In the genomic region with DNA sequence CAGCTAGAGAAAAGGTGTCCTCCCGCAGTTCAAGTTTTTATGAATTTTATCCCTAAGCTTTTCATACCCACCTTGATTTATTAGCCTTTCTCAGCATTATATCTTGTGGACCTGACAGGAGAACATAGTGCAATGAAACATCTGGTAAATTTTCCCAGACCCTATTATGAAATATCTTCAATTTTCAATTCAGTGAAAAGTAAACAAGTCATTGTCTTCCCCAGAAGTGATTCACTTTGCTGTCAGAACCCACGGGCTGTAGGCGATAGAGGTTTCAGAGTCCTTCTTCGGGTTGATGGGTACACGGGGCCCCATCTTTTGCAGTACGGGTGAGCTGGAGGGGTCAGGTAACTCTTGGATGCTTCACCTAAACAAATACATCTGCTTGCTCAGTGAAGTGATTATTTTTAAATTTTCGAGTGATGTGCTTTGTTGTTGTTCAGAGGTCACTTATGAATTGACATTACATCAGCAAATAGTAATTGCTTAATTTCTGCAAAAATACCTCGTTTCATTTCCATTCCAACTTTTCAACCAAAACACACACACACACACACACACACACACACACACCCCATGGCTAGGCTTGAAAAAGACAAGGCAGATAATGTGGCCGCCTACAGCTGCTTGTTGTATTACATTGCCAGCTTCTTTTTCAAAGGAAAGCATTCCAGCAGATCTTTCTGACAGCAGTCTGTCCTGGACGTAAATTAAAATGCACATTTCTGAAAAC, we compare ENCODE assay signal across 12 cellular contexts.
DNase-seq lines count a peak whose midpoint lies in the region; ATAC-seq and TF ChIP-seq lines count a peak whose summit lies in the region.
"Had no signal": no experiment of that assay in that cellular context is flagged by ENCODE, and none has a peak within 500 bp of the region (broad histone marks: within the 10 kb centered on the region; RNA-seq: fewer than 3 reads in every experiment).

No MANE protein-coding gene starts in this region.

- H4K20me1 ChIP-seq in GM23248 (ENCODE audit: insufficient read depth), result no peaks in the 10 kb centered on the region

- H2BK12ac ChIP-seq in trophoblast cell (ENCODE audit: low read length), result no peak overlapping the region

- H3K27ac ChIP-seq in GM23248 (no peak overlapping the region), trophoblast cell (ENCODE audit: low read depth, low read length) (no peak overlapping the region)

- in situ Hi-C loops in GM23248 (cut with MboI), result no loop called here

- H3K79me2 ChIP-seq in GM23248 (ENCODE audit: insufficient read depth) (no peaks in the 10 kb centered on the region), trophoblast cell (ENCODE audit: control insufficient read depth, insufficient read depth, low read length, poor library complexity) (no peaks in the 10 kb centered on the region)

- H3K4me2 ChIP-seq in GM23248 (ENCODE audit: unreplicated experiment), result no peak overlapping the region
- H3K4me2 ChIP-seq in trophoblast cell (ENCODE audit: low read length), result no peak overlapping the region

- H3K4me1 ChIP-seq in GM23248 (ENCODE audit: insufficient read depth) (no peaks in the 10 kb centered on the region), trophoblast cell (ENCODE audit: control insufficient read depth in 1 of 2, insufficient read depth in 2 of 2, low read length in 2 of 2) (no peaks in the 10 kb centered on the region)

- no peaks in the 10 kb centered on the region; the same call in 1 of the 2 replicates for H3K27me3 ChIP-seq in GM23248 (replicated peaks; ENCODE audit: insufficient read depth)
- no peaks in the 10 kb centered on the region for H3K27me3 ChIP-seq in trophoblast cell (ENCODE audit: insufficient read depth, low read length)

- no peak overlapping the region for H2BK120ac ChIP-seq in trophoblast cell (ENCODE audit: insufficient read depth, low read length, poor library complexity)

- ATAC-seq in HG03342 (IDR thresholded peaks at IDR 0.05; ENCODE audit: unreplicated experiment), result no peak

- H3K9ac ChIP-seq in GM23248 (no peak overlapping the region), trophoblast cell (ENCODE audit: low read length) (no peak overlapping the region)

- no peak overlapping the region for H3K23ac ChIP-seq in trophoblast cell (ENCODE audit: low read length)

- peak; percentile 40 for DNase-seq in GM23248
- peak; percentile 63 for DNase-seq in NCI-H226
- peak; percentile 78 for DNase-seq in choroid plexus epithelial cell (ENCODE audit: low read depth)
- DNase-seq in myocyte (ENCODE audit: low read depth), result peak; percentile 33
- no peak for DNase-seq in AG08396 (ENCODE audit: low spot score)
- DNase-seq in trophoblast cell, result no peak
- DNase-seq in stimulated activated CD4-positive, alpha-beta T cell treated with anti-CD3 and anti-CD28 coated beads, Interleukin-4, amount 100 ng/mL, for 4 hours, result no peak
- DNase-seq: activated naive CD4-positive, alpha-beta T cell treated with anti-CD3 and anti-CD28 coated beads for 36 hours; cortex of kidney; esophagus squamous epithelium; KBM-7 had no signal

- TF ChIP-seq CTCF in choroid plexus epithelial cell (conservative IDR thresholded peaks at IDR 0.05; ENCODE audit: low read depth, low read length), result peak; percentile 2

- no peak overlapping the region for H2BK5ac ChIP-seq in trophoblast cell (ENCODE audit: low read depth, low read length, poor library complexity)

- H3K4me3 ChIP-seq in GM23248 (no peak overlapping the region), choroid plexus epithelial cell (ENCODE audit: low read depth, low read length) (no peak overlapping the region), trophoblast cell (ENCODE audit: low read depth, low read length) (no peak overlapping the region)
- H3K4me3 ChIP-seq: esophagus squamous epithelium had no signal

- H3K9me2 ChIP-seq in GM23248 (ENCODE audit: insufficient read depth), result no peaks in the 10 kb centered on the region

- no peaks in the 10 kb centered on the region for H3K79me1 ChIP-seq in trophoblast cell (ENCODE audit: low read length)

- no peak overlapping the region for H4K91ac ChIP-seq in trophoblast cell (ENCODE audit: low read depth, low read length)

- H3K9me3 ChIP-seq in GM23248 (ENCODE audit: low read depth), result no peaks in the 10 kb centered on the region
- no peaks in the 10 kb centered on the region for H3K9me3 ChIP-seq in trophoblast cell (ENCODE audit: insufficient read depth, low read depth, low read length)
- H3K9me3 ChIP-seq: esophagus squamous epithelium had no signal

- H2AK5ac ChIP-seq in trophoblast cell (ENCODE audit: low read length), result no peak overlapping the region

- no peak overlapping the region for H4K8ac ChIP-seq in trophoblast cell (ENCODE audit: low read depth, low read length)

- H3K18ac ChIP-seq in trophoblast cell (ENCODE audit: low read length), result no peak overlapping the region

- 16% methylated on average over 10 of the region's 10 CpGs for WGBS in GM23248 (ENCODE audit: low coverage in 1 of 2, low lambda C conversion rate in 2 of 2, missing lambda C conversion rate in 2 of 2), 2 experiments
- no CpG with 5 or more reads among the region's 10 CpGs for WGBS in trophoblast cell (ENCODE audit: extremely low coverage, insufficient coverage, insufficient read length)

- H2AFZ ChIP-seq in GM23248 (no peak overlapping the region), trophoblast cell (ENCODE audit: insufficient read depth, low read length, poor library complexity) (no peak overlapping the region)

- no peak overlapping the region for H4K12ac ChIP-seq in trophoblast cell (ENCODE audit: low read depth, low read length)

- no peaks in the 10 kb centered on the region for H3F3A ChIP-seq in GM23248 (ENCODE audit: insufficient read depth)

- no peak overlapping the region for H3K4ac ChIP-seq in trophoblast cell (ENCODE audit: low read depth, low read length)

- H3K36me3 ChIP-seq in GM23248 (ENCODE audit: low read depth) (no peaks in the 10 kb centered on the region), trophoblast cell (ENCODE audit: control insufficient read depth in 1 of 2, insufficient read depth in 2 of 2, low read length in 2 of 2) (no peaks in the 10 kb centered on the region)
- H3K36me3 ChIP-seq: esophagus squamous epithelium had no signal

- no peak overlapping the region for H3K14ac ChIP-seq in trophoblast cell (ENCODE audit: low read length)

Comparison
In these comparisons a context has a peak if more than half of its experiments do, and no peak if none do; other contexts are left out.
1. DNase-seq: peak in GM23248 (single experiment), NCI-H226 (single experiment), choroid plexus epithelial cell (single experiment) and myocyte (single experiment); none in AG08396 (single experiment), trophoblast cell (0 of 2) and stimulated activated CD4-positive, alpha-beta T cell treated with anti-CD3 and anti-CD28 coated beads, Interleukin-4, amount 100 ng/mL, for 4 hours (0 of 2).